8 cellular contexts compared by ENCODE assay signal in genomic region chr3:101685870-101686307, GRCh38. TPM values are rescaled to one million over a fixed set of nuclear protein-coding genes. Genes with fewer than 3 reads are reported as not detected.
DNase-seq lines count a peak whose midpoint lies in the region; ATAC-seq lines count a peak whose summit lies in the region.

No MANE protein-coding gene starts in this region.

- ATAC-seq in HG02981 (IDR thresholded peaks at IDR 0.05; ENCODE audit: unreplicated experiment) (peak; percentile 2), GM18511 (IDR thresholded peaks at IDR 0.05; ENCODE audit: unreplicated experiment) (no peak)

- DNase-seq in islet precursor cell, result peak; percentile 38
- DNase-seq in DMS114 treated with DMSO at 0.1 percent for 48 hours (lab: John Stamatoyannopoulos, UW; ENCODE audit: unreplicated experiment), result no peak
- no peak for DNase-seq in activated CD4-positive, CD25-positive, alpha-beta regulatory T cell treated with anti-CD3 and anti-CD28 coated beads, Interleukin-2, amount 50 U/mL, for 72 hours

- H3K4me3 ChIP-seq in GM08714 (ENCODE audit: low read length), result peak overlapping the region; percentile 97

- H3K27ac ChIP-seq in adipose tissue (ENCODE audit: low read depth, low read length) (peak overlapping the region; percentile 77), temporal lobe (ENCODE audit: low read depth, low read length) (peak overlapping the region; percentile 88)

- WGBS in adipose tissue, 3 donors, result 1 to 4% (median 1%) methylated on average over 11 of the region's 11 CpGs

RNA-seq across cellular contexts. Expression of gene RPL24, which starts 0.6 kb away (rescaled TPM):
- polyA plus RNA-seq in adipose tissue, result 1,000 to 10,000 TPM; 1,447 to 3,549 (median 1,506) TPM
- 2,291 TPM for total RNA-seq in temporal lobe

RNA-seq across cellular contexts. Expression of gene ZBTB11, which starts 9.0 kb away (rescaled TPM):
- polyA plus RNA-seq in adipose tissue, result 1 to 10 TPM; 4.0 to 5.9 (median 4.5) TPM
- 35.9 TPM for total RNA-seq in temporal lobe

RNA-seq across cellular contexts. Expression of gene CEP97, which starts 38.5 kb away (rescaled TPM):
- 1 to 10 TPM in 2 of 3 donors, under 1 TPM in 1; 0.72 to 1.8 (median 1.0) TPM for polyA plus RNA-seq in adipose tissue
- 46.7 TPM for total RNA-seq in temporal lobe
